ENCODE assay signal across 3 cellular contexts in the genomic region with DNA sequence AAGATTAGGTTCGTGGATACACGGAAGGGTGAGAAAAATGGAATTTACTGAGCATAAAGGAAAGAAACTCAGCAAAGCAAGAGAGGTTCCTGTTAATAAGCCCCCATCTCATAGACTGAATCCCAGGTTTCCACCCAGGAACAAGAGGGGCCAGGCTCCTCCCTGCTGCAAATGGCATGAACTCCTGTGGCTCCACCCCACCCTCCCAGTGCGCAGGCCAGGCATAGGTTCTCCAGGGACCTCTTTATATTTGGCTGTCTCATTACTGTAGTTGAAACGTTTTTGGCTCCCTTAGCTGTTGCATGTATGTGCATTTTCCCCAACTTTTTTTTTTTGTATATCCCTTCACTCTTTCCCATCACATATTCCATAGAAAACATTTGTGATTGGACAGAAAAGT.
"Had no signal": no experiment of that assay in that cellular context is flagged by ENCODE, and none has a peak within 500 bp of the region (broad histone marks: within the 10 kb centered on the region; RNA-seq: fewer than 3 reads in every experiment).

No MANE protein-coding gene starts in this region.

- H3K4me3 ChIP-seq: GM12878 had no signal

- ATAC-seq: GM12878 had no signal

- DNase-seq: GDM1, GF-D8 had no signal
